Comparison of ENCODE assay signal across 8 cellular contexts in the genomic region with DNA sequence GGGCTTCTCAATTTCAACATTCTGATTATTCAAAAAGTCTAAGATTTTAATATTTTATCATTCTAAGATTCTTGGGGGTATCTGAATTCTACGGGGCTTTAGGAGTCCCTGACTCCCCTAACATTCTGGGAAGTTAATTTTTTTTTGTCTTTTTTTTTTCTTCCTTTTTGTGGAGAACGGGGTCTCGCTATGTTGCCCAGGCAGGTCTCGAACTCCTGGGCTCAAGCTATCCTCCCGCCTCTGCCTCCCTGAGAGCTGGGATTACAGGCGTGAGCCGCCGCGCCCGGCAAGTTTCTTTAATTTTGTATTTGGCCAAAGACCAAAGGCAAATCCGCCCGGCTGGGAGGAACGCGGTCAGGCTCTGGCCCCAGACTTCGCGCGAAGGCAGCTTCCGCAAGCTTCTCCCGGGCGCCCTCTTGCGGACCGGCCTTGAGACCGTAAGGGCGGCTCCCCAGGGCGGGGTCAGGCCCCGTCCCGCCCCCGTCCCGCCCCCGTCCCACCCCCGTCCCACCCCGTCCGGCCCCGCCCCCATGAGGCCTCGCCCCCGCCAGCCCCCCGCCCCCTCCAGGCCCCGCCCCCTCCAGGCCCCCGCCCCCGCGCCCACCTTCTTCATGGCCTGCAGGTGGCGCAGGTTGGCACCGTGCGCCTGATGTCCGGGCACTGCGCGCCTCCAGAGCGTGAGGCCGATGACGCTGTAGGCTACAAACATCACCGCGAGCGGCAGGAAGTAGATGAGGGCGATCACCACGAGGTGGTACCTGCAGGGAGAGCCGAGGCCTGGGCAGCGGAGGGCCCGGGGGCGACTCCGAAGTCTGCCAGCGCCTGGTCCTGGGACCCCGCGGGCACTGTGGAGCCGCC. TPM values are rescaled to one million over a fixed set of nuclear protein-coding genes. Genes with fewer than 3 reads are reported as not detected.
DNase-seq lines count a peak whose midpoint lies in the region; ATAC-seq and TF ChIP-seq lines count a peak whose summit lies in the region.

No MANE protein-coding gene starts in this region.

- in situ Hi-C loops in GM13977 (cut with MboI; ENCODE audit: low pct_unique_long_range_greater_than_20kb, low sequenced_read_pairs, unreplicated experiment): no loop called here

- no peaks in the 10 kb centered on the region for H3K27me3 ChIP-seq in left ventricle myocardium inferior (ENCODE audit: low read depth)
- H3K27me3 ChIP-seq in vagina: no peaks in the 10 kb centered on the region

- H3K9me3 ChIP-seq in left ventricle myocardium inferior (replicated peaks): no peaks in the 10 kb centered on the region
- H3K9me3 ChIP-seq in vagina: no peaks in the 10 kb centered on the region

- no peak for TF ChIP-seq POLR2A in vagina (IDR thresholded peaks at IDR 0.05)

- TF ChIP-seq CTCF in GM13977 (IDR thresholded peaks at IDR 0.05; ENCODE audit: extremely low read depth, insufficient read depth, missing control alignments) (peak; percentile 79), left ventricle myocardium inferior (IDR thresholded peaks at IDR 0.05; ENCODE audit: borderline replicate concordance) (peak; percentile 92), vagina (IDR thresholded peaks at IDR 0.05) (peak; percentile 17 to 91 (median 21))

- intact Hi-C loops in left ventricle myocardium inferior (cut with micrococcal nuclease): no loop called here
- intact Hi-C loops in vagina (cut with DNase I): no loop called here

- H3K4me1 ChIP-seq in left ventricle myocardium inferior (peaks cover 65% of the 10 kb centered on the region), vagina (peaks cover 54% of the 10 kb centered on the region)

- DNase-seq in GM13977 (ENCODE audit: low spot score): peak; percentile 95
- DNase-seq in NCI-H1436 (lab: John Stamatoyannopoulos, UW): peak; percentile 91
- DNase-seq in T follicular helper cell (ENCODE audit: low read depth): peak; percentile 84
- peak; percentile 86 for DNase-seq in amniotic epithelial cell (ENCODE audit: low read depth)
- DNase-seq in left ventricle myocardium inferior: peak; percentile 94
- peak; percentile 79 for DNase-seq in putamen (ENCODE audit: low spot score)
- no peak for DNase-seq in vagina (ENCODE audit: extremely low spot score in 2 of 2)

- H3K27ac ChIP-seq in left ventricle myocardium inferior (replicated peaks) (peak overlapping the region; percentile 92), vagina (peak overlapping the region; percentile 89)

- H3K36me3 ChIP-seq in left ventricle myocardium inferior (no peaks in the 10 kb centered on the region), vagina (no peaks in the 10 kb centered on the region)

- H3K4me3 ChIP-seq in left ventricle myocardium inferior (peak overlapping the region; percentile 62), vagina (peak overlapping the region; percentile 37 to 44)

- ATAC-seq in HG02840 (IDR thresholded peaks at IDR 0.05; ENCODE audit: low FRiP score, unreplicated experiment): peak; percentile 78

RNA-seq across cellular contexts. Expression of a gene that starts 8.2 kb away (rescaled TPM):
- total RNA-seq in left ventricle myocardium inferior: not detected
- total RNA-seq in vagina: 6.1 TPM

RNA-seq across cellular contexts. Expression of a gene that starts 42.7 kb away (rescaled TPM):
- total RNA-seq in left ventricle myocardium inferior (6.8 TPM), vagina (26.5 TPM)

Comparison
In these comparisons a context has a peak if more than half of its experiments do, and no peak if none do; other contexts are left out.
1. DNase-seq: peak in GM13977 (single experiment), NCI-H1436 (single experiment), T follicular helper cell (single experiment), amniotic epithelial cell (single experiment), left ventricle myocardium inferior (single experiment) and putamen (single experiment); none in vagina (0 of 2).
2. CTCF ChIP-seq: peak in every context shown above with its lines; median percentile 92 in left ventricle myocardium inferior; 79 in GM13977; 21 in vagina.